8 cellular contexts compared by ENCODE assay signal in the genomic region with DNA sequence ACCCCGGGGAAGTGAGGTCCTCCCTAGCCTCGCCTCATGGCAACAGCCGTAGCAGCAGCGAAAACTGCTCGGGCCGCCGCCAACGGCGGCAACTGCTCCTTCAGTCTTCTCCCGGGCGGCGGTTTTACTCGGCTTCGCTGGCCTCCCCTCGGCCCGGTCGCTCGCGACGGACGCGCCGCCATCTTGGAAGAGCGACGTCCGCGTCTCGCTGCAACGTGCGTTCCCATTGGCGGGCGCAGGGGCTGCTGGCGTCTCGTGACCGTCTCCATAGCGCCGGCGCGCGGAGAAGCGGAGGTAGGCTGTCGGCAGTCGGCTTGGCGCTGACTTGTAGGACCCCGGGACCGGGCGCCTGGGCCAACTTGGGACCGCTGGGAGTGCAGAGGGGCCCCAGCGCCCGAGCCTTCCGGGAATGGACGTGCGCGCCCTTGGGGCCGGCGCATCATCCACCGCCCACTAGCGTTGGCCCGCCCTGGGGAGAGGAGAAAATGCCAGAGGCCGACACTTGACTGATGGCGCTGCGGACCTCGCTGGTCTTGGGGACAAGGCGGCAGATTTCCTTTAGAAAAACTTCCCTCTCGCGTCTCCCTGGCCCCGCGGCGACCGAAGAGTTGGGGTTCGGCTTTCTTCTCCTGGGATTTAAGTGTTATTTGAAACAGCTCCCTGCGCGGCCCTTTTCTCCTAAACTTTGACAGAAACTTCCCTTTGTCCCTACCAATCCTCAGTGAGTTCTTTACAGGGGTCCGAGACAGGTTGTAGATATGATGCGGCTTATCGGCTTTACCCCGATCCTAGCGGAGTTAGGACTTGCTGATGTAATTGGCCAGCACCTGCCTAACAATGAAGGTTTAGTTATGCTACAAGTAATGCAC. TPM values are rescaled to one million over a fixed set of nuclear protein-coding genes. Genes with fewer than 3 reads are reported as not detected.
DNase-seq lines count a peak whose midpoint lies in the region; TF ChIP-seq lines count a peak whose summit lies in the region.

A gene with protein sequence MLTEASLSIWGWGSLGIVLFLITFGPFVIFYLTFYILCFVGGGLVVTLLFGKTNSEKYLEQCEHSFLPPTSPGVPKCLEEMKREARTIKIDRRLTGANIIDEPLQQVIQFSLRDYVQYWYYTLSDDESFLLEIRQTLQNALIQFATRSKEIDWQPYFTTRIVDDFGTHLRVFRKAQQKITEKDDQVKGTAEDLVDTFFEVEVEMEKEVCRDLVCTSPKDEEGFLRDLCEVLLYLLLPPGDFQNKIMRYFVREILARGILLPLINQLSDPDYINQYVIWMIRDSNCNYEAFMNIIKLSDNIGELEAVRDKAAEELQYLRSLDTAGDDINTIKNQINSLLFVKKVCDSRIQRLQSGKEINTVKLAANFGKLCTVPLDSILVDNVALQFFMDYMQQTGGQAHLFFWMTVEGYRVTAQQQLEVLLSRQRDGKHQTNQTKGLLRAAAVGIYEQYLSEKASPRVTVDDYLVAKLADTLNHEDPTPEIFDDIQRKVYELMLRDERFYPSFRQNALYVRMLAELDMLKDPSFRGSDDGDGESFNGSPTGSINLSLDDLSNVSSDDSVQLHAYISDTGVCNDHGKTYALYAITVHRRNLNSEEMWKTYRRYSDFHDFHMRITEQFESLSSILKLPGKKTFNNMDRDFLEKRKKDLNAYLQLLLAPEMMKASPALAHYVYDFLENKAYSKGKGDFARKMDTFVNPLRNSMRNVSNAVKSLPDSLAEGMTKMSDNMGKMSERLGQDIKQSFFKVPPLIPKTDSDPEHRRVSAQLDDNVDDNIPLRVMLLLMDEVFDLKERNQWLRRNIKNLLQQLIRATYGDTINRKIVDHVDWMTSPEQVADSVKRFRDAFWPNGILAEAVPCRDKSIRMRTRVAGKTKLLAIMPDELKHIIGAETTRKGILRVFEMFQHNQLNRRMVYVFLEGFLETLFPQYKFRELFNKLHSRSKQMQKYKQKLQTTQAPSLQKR (minus strand): TSS at position 193 of the 869 bp plus-strand sequence. CDS start 199 bp downstream, outside the sequence.

- peak; percentile 82 for DNase-seq in GF-D8 (lab: John Stamatoyannopoulos, UW)
- peak; percentile 93 for DNase-seq in HCEC 1CT
- peak; percentile 95 for DNase-seq in MM.1S
- DNase-seq in SIG-M5 (lab: John Stamatoyannopoulos, UW): peak; percentile 40
- DNase-seq in activated gamma-delta T cell treated with Interleukin-2 at 50 U/mL for 16 hours: peak; percentile 86
- peak; percentile 94 to 98 for DNase-seq in foreskin fibroblast
- peak; percentile 98 for DNase-seq in neural progenitor cell (ENCODE audit: low spot score)
- peak; percentile 86 for DNase-seq in stromal cell of bone marrow (ENCODE audit: low read depth)

- H2AFZ ChIP-seq in MM.1S (ENCODE audit: low read length) (peak within 1 kb of the TSS; percentile 92), neural progenitor cell (replicated peaks) (peak within 1 kb of the TSS; percentile 99)

- H3K4me1 ChIP-seq in MM.1S (ENCODE audit: low read length) (peaks cover 9% of the 10 kb centered on the region; the same call in 1 of the 2 replicates), neural progenitor cell (peaks cover 20% of the 10 kb centered on the region)

- peak; percentile 36 for TF ChIP-seq CTCF in MM.1S (IDR thresholded peaks at IDR 0.05; ENCODE audit: low read length)
- TF ChIP-seq CTCF in foreskin fibroblast (IDR thresholded peaks at IDR 0.05; ENCODE audit: low read depth, low read length): peak; percentile 28
- TF ChIP-seq CTCF in neural progenitor cell (IDR thresholded peaks at IDR 0.05): peak; percentile 44

- H3K4me3 Mint-ChIP-seq in neural progenitor cell: peak within 1 kb of the TSS; percentile 100

- peak within 1 kb of the TSS; percentile 93 for H3K9ac ChIP-seq in MM.1S (ENCODE audit: low read length)
- peak within 1 kb of the TSS; percentile 84 for H3K9ac ChIP-seq in neural progenitor cell

- H3K27ac ChIP-seq in MM.1S (ENCODE audit: low read length): peak within 1 kb of the TSS; percentile 73; the same call in 1 of the 2 replicates
- H3K27ac ChIP-seq in neural progenitor cell: peak within 1 kb of the TSS; percentile 86

- H3K9me2 ChIP-seq in MM.1S (replicated peaks; ENCODE audit: insufficient read depth, low read length): no peaks in the 10 kb centered on the region

- H3K79me2 ChIP-seq in MM.1S (ENCODE audit: low read length) (peaks cover 45% of the 10 kb centered on the region), neural progenitor cell (ENCODE audit: low read depth) (peaks cover 46% of the 10 kb centered on the region)

- peaks cover 4% of the 10 kb centered on the region for H3K27me3 Mint-ChIP-seq in neural progenitor cell (ENCODE audit: insufficient read depth, low read depth)

- peak within 1 kb of the TSS; percentile 98 for H3K27ac Mint-ChIP-seq in neural progenitor cell

- H3K36me3 ChIP-seq in MM.1S (replicated peaks; ENCODE audit: insufficient read depth, low read length) (no peaks in the 10 kb centered on the region), neural progenitor cell (no peaks in the 10 kb centered on the region)

- H3K9me3 Mint-ChIP-seq in neural progenitor cell: no peaks in the 10 kb centered on the region

- H3K27me3 ChIP-seq in MM.1S (replicated peaks; ENCODE audit: insufficient read depth, low read length): no peaks in the 10 kb centered on the region
- no peaks in the 10 kb centered on the region for H3K27me3 ChIP-seq in neural progenitor cell

- no peaks in the 10 kb centered on the region for H3K9me3 ChIP-seq in MM.1S (replicated peaks; ENCODE audit: insufficient read depth, low read length)
- H3K9me3 ChIP-seq in neural progenitor cell (ENCODE audit: low read depth): no peaks in the 10 kb centered on the region

- H3K4me3 ChIP-seq in MM.1S (ENCODE audit: low read length) (peak within 1 kb of the TSS; percentile 93), foreskin fibroblast (ENCODE audit: low read depth in 1 of 2, low read length in 2 of 2) (peak within 1 kb of the TSS; percentile 69 to 94), neural progenitor cell (peak within 1 kb of the TSS; percentile 92)

- peaks cover 10% of the 10 kb centered on the region; the same call in 1 of the 2 replicates for H3F3A ChIP-seq in MM.1S (ENCODE audit: insufficient read depth, low read length)
- H3F3A ChIP-seq in neural progenitor cell (ENCODE audit: low read depth): peaks cover 11% of the 10 kb centered on the region

- H3K4me1 Mint-ChIP-seq in neural progenitor cell: peaks cover 33% of the 10 kb centered on the region

- peaks cover 2% of the 10 kb centered on the region for H3K36me3 Mint-ChIP-seq in neural progenitor cell

- H3K4me2 ChIP-seq in MM.1S (ENCODE audit: low read depth, low read length) (peak within 1 kb of the TSS; percentile 84), neural progenitor cell (peak within 1 kb of the TSS; percentile 90)

- 0 out of 2 replicates have a peak, but pooled peaks cover 4% of the 10 kb centered on the region for H4K20me1 ChIP-seq in MM.1S (ENCODE audit: insufficient read depth, low read length)
- no peaks in the 10 kb centered on the region for H4K20me1 ChIP-seq in neural progenitor cell (ENCODE audit: low read depth)

RNA-seq across cellular contexts. Expression of the gene that starts here (rescaled TPM):
- total RNA-seq in neural progenitor cell (ENCODE audit: low replicate concordance): 41.3 and 67.5 TPM in 2 replicates

Comparison
In these comparisons a context has a peak if more than half of its experiments do, and no peak if none do; other contexts are left out.
1. Peak in every context shown above with its lines: DNase-seq, H3K4me3 ChIP-seq and H3K27ac ChIP-seq.
2. DNase-seq: peak in every context shown above with its lines; median percentile 98 in neural progenitor cell; 96 in foreskin fibroblast; 95 in MM.1S; 93 in HCEC 1CT; 86 in activated gamma-delta T cell treated with Interleukin-2 at 50 U/mL for 16 hours; 86 in stromal cell of bone marrow; 82 in GF-D8; 40 in SIG-M5.